Comparison of ENCODE assay signal across 1 cellular context in genomic region chr21:16572032-16572431, GRCh38.
TF ChIP-seq lines count a peak whose summit lies in the region.

No MANE protein-coding gene starts in this region.

TF ChIP-seq in A549, 52 proteins besides CTCF, POLR2A, EP300 and RAD21 (continued from another document):
- TF ChIP-seq HES2 (IDR thresholded peaks at IDR 0.05), result no peak
- no peak for TF ChIP-seq JUNB (IDR thresholded peaks at IDR 0.05)
- TF ChIP-seq RFX5 (IDR thresholded peaks at IDR 0.05), result no peak
- no peak for TF ChIP-seq RCOR1 (IDR thresholded peaks at IDR 0.05; ENCODE audit: low read depth, low read length)
- no peak for TF ChIP-seq RNF2 (IDR thresholded peaks at IDR 0.05; ENCODE audit: borderline replicate concordance, low read depth)
- TF ChIP-seq CBX2 (IDR thresholded peaks at IDR 0.05; ENCODE audit: borderline replicate concordance, low read depth), result no peak
- TF ChIP-seq HDAC2 (IDR thresholded peaks at IDR 0.05), result no peak
- no peak for TF ChIP-seq CHD2 (IDR thresholded peaks at IDR 0.05; ENCODE audit: low read length, partially characterized antibody)
- TF ChIP-seq, protein P1, sequence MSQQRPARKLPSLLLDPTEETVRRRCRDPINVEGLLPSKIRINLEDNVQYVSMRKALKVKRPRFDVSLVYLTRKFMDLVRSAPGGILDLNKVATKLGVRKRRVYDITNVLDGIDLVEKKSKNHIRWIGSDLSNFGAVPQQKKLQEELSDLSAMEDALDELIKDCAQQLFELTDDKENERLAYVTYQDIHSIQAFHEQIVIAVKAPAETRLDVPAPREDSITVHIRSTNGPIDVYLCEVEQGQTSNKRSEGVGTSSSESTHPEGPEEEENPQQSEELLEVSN (IDR thresholded peaks at IDR 0.05; ENCODE audit: borderline replicate concordance, low read depth), result no peak
TF ChIP-seq in A549: peak in this region for 0.
